Comparison of ENCODE assay signal across 1 cellular context in genomic region chr19:38602856-38603255, GRCh38. TPM values are rescaled to one million over a fixed set of nuclear protein-coding genes. Genes with fewer than 3 reads are reported as not detected.
"Had no signal": no experiment of that assay in that cellular context is flagged by ENCODE, and none has a peak within 500 bp of the region (broad histone marks: within the 10 kb centered on the region; RNA-seq: fewer than 3 reads in every experiment).

No MANE protein-coding gene starts in this region.

RNA-seq across cellular contexts. Expression of gene MAP4K1, which starts 14.9 kb away (rescaled TPM):
- total RNA-seq: G401 had no signal
